19 cellular contexts compared by ENCODE assay signal in genomic region chr7:16951483-16952080, GRCh38.
DNase-seq lines count a peak whose midpoint lies in the region; ATAC-seq, FAIRE-seq and TF ChIP-seq lines count a peak whose summit lies in the region.
"Had no signal": no experiment of that assay in that cellular context is flagged by ENCODE, and none has a peak within 500 bp of the region (broad histone marks: within the 10 kb centered on the region; RNA-seq: fewer than 3 reads in every experiment).

No MANE protein-coding gene starts in this region.

- H3K4me2 ChIP-seq in HepG2 (ENCODE audit: low read depth, low read length) (0 out of 2 replicates have a peak overlapping the region, but pooled peaks have one; percentile 6), mammary epithelial cell (ENCODE audit: insufficient read depth, low read depth, low read length) (peak overlapping the region; percentile 66), mesendoderm (ENCODE audit: low read length) (no peak overlapping the region)
- H3K4me2 ChIP-seq: PC-9 had no signal

- H3K79me2 ChIP-seq in HepG2 (ENCODE audit: insufficient read depth, low read length) (no peaks in the 10 kb centered on the region), mammary epithelial cell (ENCODE audit: insufficient read depth, low read length) (no peaks in the 10 kb centered on the region), mesendoderm (ENCODE audit: control insufficient read depth, insufficient read depth, low read length) (no peaks in the 10 kb centered on the region)

- TF ChIP-seq RAD21 in HepG2 (CRISPR knock-in tag; IDR thresholded peaks at IDR 0.05): no peak

- H3K36me3 ChIP-seq in HepG2 (replicated peaks in 1 of 2; ENCODE audit: control insufficient read depth in 1 of 2, insufficient read depth in 2 of 2, low read length in 2 of 2): no peaks in the 10 kb centered on the region
- no peaks in the 10 kb centered on the region for H3K36me3 ChIP-seq in right lobe of liver
- no peaks in the 10 kb centered on the region for H3K36me3 ChIP-seq in mammary epithelial cell (ENCODE audit: insufficient read depth, low read length)
- no peaks in the 10 kb centered on the region for H3K36me3 ChIP-seq in mesendoderm (ENCODE audit: control insufficient read depth, insufficient read depth, low read length)
- H3K36me3 ChIP-seq in urinary bladder (ENCODE audit: insufficient read depth): no peaks in the 10 kb centered on the region
- H3K36me3 ChIP-seq in kidney (ENCODE audit: control insufficient read depth in 1 of 2, insufficient read depth in 2 of 2, low read length in 2 of 2): no peaks in the 10 kb centered on the region

- CTCF ChIA-PET in HepG2 (lab: Yijun Ruan, JAX; ENCODE audit: low intra/inter-chr PET ratio, low total read pairs) (no interaction called here), mammary epithelial cell (lab: Charles Lee; ENCODE audit: low non-redundant PET) (interaction anchor here (0.6 kb wide), 1 partner anchor 25 kb away, joined by 4 read pairs; no protein-coding TSS in a partner anchor)

- H2BK120ac ChIP-seq in mesendoderm (ENCODE audit: low read depth, low read length): no peak overlapping the region

- no peak overlapping the region for H4K5ac ChIP-seq in mesendoderm (ENCODE audit: low read length)

- H2BK15ac ChIP-seq in mesendoderm (replicated peaks; ENCODE audit: low read depth): no peak overlapping the region

- ATAC-seq in HepG2 (no peak), right lobe of liver (no peak)
- ATAC-seq: activated CD8-positive, alpha-beta memory T cell treated with anti-CD3 and anti-CD28 coated beads, Interleukin-2, amount 10 ng/mL, durations not matched to agents 7 days and 5 days; T-cell; WTC11 had no signal

- WGBS in HepG2 (ENCODE audit: low lambda C conversion rate): 52% methylated on average over 3 of the region's 3 CpGs
- WGBS in right lobe of liver (ENCODE audit: insufficient coverage, low coverage, low lambda C conversion rate, missing lambda C conversion rate): 91% methylated on average over 3 of the region's 3 CpGs
- 30% methylated on average over 3 of the region's 3 CpGs for WGBS in mammary epithelial cell (ENCODE audit: low coverage, missing lambda C conversion rate)
- no CpG with 5 or more reads among the region's 3 CpGs for WGBS in mesendoderm (ENCODE audit: extremely low coverage, insufficient coverage, low lambda C conversion rate)
- WGBS in urinary bladder: 54% methylated on average over 3 of the region's 3 CpGs

- H3K4me1 ChIP-seq in HepG2 (ENCODE audit: insufficient read depth, low read length) (peaks cover 11% of the 10 kb centered on the region), right lobe of liver (peaks cover 0 to 9% (median 0%) of the 10 kb centered on the region in 4 donors), mammary epithelial cell (ENCODE audit: insufficient read depth, low read length) (no peaks in the 10 kb centered on the region), mesendoderm (ENCODE audit: control insufficient read depth, low read depth, low read length) (no peaks in the 10 kb centered on the region), urinary bladder (ENCODE audit: insufficient read depth) (no peaks in the 10 kb centered on the region), kidney (ENCODE audit: control insufficient read depth in 1 of 2, insufficient read depth in 1 of 2, low read depth in 1 of 2, low read length in 2 of 2) (no peaks in the 10 kb centered on the region)

- H3K23ac ChIP-seq in mesendoderm (ENCODE audit: low read length): no peak overlapping the region

- TF ChIP-seq POLR2A in HepG2 (IDR thresholded peaks at IDR 0.05; ENCODE audit: insufficient read depth in 1 of 2, low read depth in 2 of 2, low read length in 2 of 2) (no peak), right lobe of liver (IDR thresholded peaks at IDR 0.05) (no peak)

- DNase-seq in HepG2 (ENCODE audit: low spot score): no peak
- DNase-seq in right lobe of liver: no peak
- DNase-seq in mammary epithelial cell: peak; percentile 44
- DNase-seq in mesendoderm: no peak
- DNase-seq in kidney: no peak
- no peak for DNase-seq in NCI-H2227 (lab: John Stamatoyannopoulos, UW; ENCODE audit: unreplicated experiment)
- DNase-seq in GM19240 (ENCODE audit: insufficient read length, low spot score): no peak
- DNase-seq: activated CD8-positive, alpha-beta memory T cell treated with anti-CD3 and anti-CD28 coated beads, Interleukin-2, amount 10 ng/mL, durations not matched to agents 7 days and 5 days; activated naive CD4-positive, alpha-beta T cell treated with anti-CD3 and anti-CD28 coated beads, Interleukin-2, amount 10 ng/mL, durations not matched to agents 7 days and 5 days; naive B cell; NCI-H1930; NCI-H526; PC-9; retina; stimulated activated CD4-positive, alpha-beta T cell treated with anti-CD3 and anti-CD28 coated beads, Interleukin-4, amount 100 ng/mL, for 1 hour; T-cell; trophoblast cell had no signal

- H3K27me3 ChIP-seq in HepG2 (ENCODE audit: control insufficient read depth in 1 of 2, insufficient read depth in 2 of 2, low read length in 2 of 2) (no peaks in the 10 kb centered on the region), right lobe of liver (no peaks in the 10 kb centered on the region), mammary epithelial cell (ENCODE audit: insufficient read depth, low read length) (no peaks in the 10 kb centered on the region), mesendoderm (ENCODE audit: insufficient read depth, low read length, poor library complexity) (no peaks in the 10 kb centered on the region)

- no peak for TF ChIP-seq CTCF in HepG2 (CRISPR knock-in tag; IDR thresholded peaks at IDR 0.05)
- TF ChIP-seq CTCF in right lobe of liver (IDR thresholded peaks at IDR 0.05): no peak
- no peak for TF ChIP-seq CTCF in mammary epithelial cell (conservative IDR thresholded peaks at IDR 0.05 in 1 of 2, IDR thresholded peaks at IDR 0.05 in 1 of 2; ENCODE audit: extremely low read depth in 1 of 2, insufficient read depth in 1 of 2, low read depth in 1 of 2, low read length in 2 of 2)
- TF ChIP-seq CTCF in kidney (IDR thresholded peaks at IDR 0.05; ENCODE audit: borderline replicate concordance, extremely low read depth, insufficient read depth): no peak

- no peak overlapping the region for H4K8ac ChIP-seq in mesendoderm (ENCODE audit: low read depth, low read length)

- no peak overlapping the region for H2AFZ ChIP-seq in HepG2 (ENCODE audit: low read length)
- H2AFZ ChIP-seq in mammary epithelial cell (ENCODE audit: low read depth, low read length): peak overlapping the region; percentile 82
- H2AFZ ChIP-seq: PC-9 had no signal

- no peak overlapping the region for H3K56ac ChIP-seq in mesendoderm (ENCODE audit: low read length)

- H2AK5ac ChIP-seq in mesendoderm (ENCODE audit: low read length): no peak overlapping the region

- no TSS peak for BruUV-seq in HepG2 (replicated peaks; lab: Mats Ljungman, UMichigan)
- no TSS peak for BruUV-seq in mammary epithelial cell (replicated peaks; lab: Mats Ljungman, UMichigan)

- dilution Hi-C loops in mammary epithelial cell (cut with HindIII; ENCODE audit: low sequenced_read_pairs): no loop called here

- H3K9ac ChIP-seq in HepG2 (ENCODE audit: insufficient read depth, low read depth, low read length) (no peak overlapping the region), mammary epithelial cell (ENCODE audit: insufficient read depth, low read length) (no peak overlapping the region), mesendoderm (ENCODE audit: low read length) (no peak overlapping the region), kidney (ENCODE audit: low read length in 2 of 2) (no peak overlapping the region)

- TF ChIP-seq EP300 in HepG2 (IDR thresholded peaks at IDR 0.05; ENCODE audit: low read depth in 2 of 2, low read length in 2 of 2) (no peak), HepG2 (CRISPR knock-in tag; IDR thresholded peaks at IDR 0.05; ENCODE audit: borderline replicate concordance) (no peak)

- in situ Hi-C loops in HepG2 (cut with HindIII; ENCODE audit: extremely low pct_ligation_motif_present, low pct_unique_long_range_greater_than_20kb) (no loop called here), mammary epithelial cell (cut with MboI; ENCODE audit: low sequenced_read_pairs in 2 of 2) (no loop called here)

- POLR2A ChIA-PET in HepG2 (lab: Yijun Ruan, JAX): no interaction called here

- peaks cover 24% of the 10 kb centered on the region for H3K9me3 ChIP-seq in HepG2 (ENCODE audit: low read length)
- no peaks in the 10 kb centered on the region for H3K9me3 ChIP-seq in right lobe of liver
- peaks cover 11% of the 10 kb centered on the region for H3K9me3 ChIP-seq in mammary epithelial cell (replicated peaks; ENCODE audit: insufficient read depth, low read length)
- H3K9me3 ChIP-seq in kidney (ENCODE audit: control insufficient read depth in 1 of 2, low read length in 2 of 2): peaks cover 3 to 11% of the 10 kb centered on the region in 2 donors

- peak overlapping the region; percentile 68 for H3K18ac ChIP-seq in mesendoderm (ENCODE audit: low read length)

- H3K27ac ChIP-seq in HepG2 (ENCODE audit: extremely low read length, insufficient read depth, low read length): no peak overlapping the region
- H3K27ac ChIP-seq in right lobe of liver: no peak overlapping the region
- H3K27ac ChIP-seq in mammary epithelial cell (ENCODE audit: insufficient read depth, low read depth, low read length): no peak overlapping the region
- no peak overlapping the region for H3K27ac ChIP-seq in mesendoderm (ENCODE audit: low read depth, low read length)
- H3K27ac ChIP-seq in urinary bladder (ENCODE audit: low read depth): peak overlapping the region; percentile 48
- no peak overlapping the region for H3K27ac ChIP-seq in kidney (ENCODE audit: low read depth in 2 of 2, low read length in 2 of 2)
- H3K27ac ChIP-seq: PC-9 had no signal

- H4K20me1 ChIP-seq in HepG2 (ENCODE audit: insufficient read depth, low read length) (no peaks in the 10 kb centered on the region), mammary epithelial cell (ENCODE audit: insufficient read depth, low read length) (no peaks in the 10 kb centered on the region)

- FAIRE-seq in HepG2 (lab: Jason Lieb, UNC) (no peak), kidney (lab: Jason Lieb, UNC) (no peak)

- H3K4ac ChIP-seq in mesendoderm (ENCODE audit: low read depth, low read length): no peak overlapping the region

- H3K4me3 ChIP-seq in HepG2 (replicated peaks in 1 of 3; ENCODE audit: insufficient read depth in 1 of 3, low read depth in 2 of 3, low read length in 3 of 3) (no peak overlapping the region), right lobe of liver (no peak overlapping the region), mammary epithelial cell (replicated peaks in 1 of 3; ENCODE audit: insufficient read depth in 1 of 3, low read depth in 2 of 3, low read length in 3 of 3) (peak overlapping the region in 2 of 3 experiments; percentile 6 to 11), mesendoderm (ENCODE audit: low read length) (no peak overlapping the region), urinary bladder (ENCODE audit: low read depth, low read length) (peak overlapping the region; percentile 37), kidney (ENCODE audit: low read length in 2 of 2) (no peak overlapping the region)
- H3K4me3 ChIP-seq: PC-9 had no signal

- H3K79me1 ChIP-seq in mesendoderm (ENCODE audit: low read length): no peaks in the 10 kb centered on the region

- intact Hi-C loops in HepG2 (cut with micrococcal nuclease; ENCODE audit: unreplicated experiment) (loop anchor here (10.0 kb wide), 1 partner anchor 583 kb away; no protein-coding TSS in a partner anchor), right lobe of liver (cut with DNase I) (no loop called here), mammary epithelial cell (cut with micrococcal nuclease) (no loop called here), kidney (cut with DNase I) (no loop called here)

- no peak overlapping the region for H2BK5ac ChIP-seq in mesendoderm (ENCODE audit: low read length)

Comparison
In these comparisons a context has a peak if more than half of its experiments do, and no peak if none do; other contexts are left out.
1. H3K4me3 ChIP-seq: peak in mammary epithelial cell (2 of 3) and urinary bladder (single experiment); none in HepG2 (0 of 3), right lobe of liver (0 of 3), mesendoderm (single experiment) and kidney (0 of 2).